21 cellular contexts compared by ENCODE assay signal in genomic region chr11:85967457-85967856, GRCh38.
DNase-seq lines count a peak whose midpoint lies in the region; ATAC-seq and TF ChIP-seq lines count a peak whose summit lies in the region.
"Had no signal": no experiment of that assay in that cellular context is flagged by ENCODE, and none has a peak within 500 bp of the region (broad histone marks: within the 10 kb centered on the region; RNA-seq: fewer than 3 reads in every experiment).

No MANE protein-coding gene starts in this region.

- H3K27me3 Mint-ChIP-seq in T-helper 2 cell treated with Interferon-gamma antibody and Interleukin-4, amounts not matched to agents 5 μg/mL and 100 μg/mL, for 36 hours (ENCODE audit: low read depth), result no peaks in the 10 kb centered on the region
- H3K27me3 Mint-ChIP-seq in WTC11 (ENCODE audit: low read depth) (no peaks in the 10 kb centered on the region), immature natural killer cell (ENCODE audit: low read depth in 3 of 3) (peaks cover 1 to 3% (median 1%) of the 10 kb centered on the region in 3 donors)
- H3K27me3 Mint-ChIP-seq: type B pancreatic cell had no signal

- DNase-seq in T-helper 2 cell treated with Interferon-gamma antibody and Interleukin-4, amounts not matched to agents 5 μg/mL and 100 μg/mL, for 36 hours (ENCODE audit: low spot score), result no peak
- no peak for DNase-seq in T-helper 2 cell
- DNase-seq in WTC11 (ENCODE audit: low spot score), result no peak
- DNase-seq in immature natural killer cell, result no peak
- no peak for DNase-seq in sciatic nerve (ENCODE audit: low spot score)
- no peak for DNase-seq in iPS-NIHi11 (ENCODE audit: low spot score)
- no peak for DNase-seq in cortex of kidney (lab: John Stamatoyannopoulos, UW)
- DNase-seq: 8988T; activated CD4-positive, alpha-beta T cell treated with anti-CD3 and anti-CD28 coated beads for 1 hour; activated CD8-positive, alpha-beta memory T cell treated with anti-CD3 and anti-CD28 coated beads, Interleukin-2, amount 50 U/mL, for 48 hours; adrenal gland; DMS53; H7; KG1; NCI-H2107; NCI-H82; PC-3; posterior cingulate gyrus; SJCRH30 had no signal

- POLR2A ChIA-PET in WTC11 (lab: Charles Lee), result no interaction called here

- peaks cover 76% of the 10 kb centered on the region for H3K36me3 Mint-ChIP-seq in T-helper 2 cell treated with Interferon-gamma antibody and Interleukin-4, amounts not matched to agents 5 μg/mL and 100 μg/mL, for 36 hours (ENCODE audit: low read depth)
- H3K36me3 Mint-ChIP-seq in WTC11 (peaks cover 33% of the 10 kb centered on the region), immature natural killer cell (peaks cover 4 to 41% (median 28%) of the 10 kb centered on the region in 3 donors)

- intact Hi-C loops in sciatic nerve (cut with DNase I), result no loop called here

- H3K4me3 Mint-ChIP-seq in T-helper 2 cell treated with Interferon-gamma antibody and Interleukin-4, amounts not matched to agents 5 μg/mL and 100 μg/mL, for 36 hours, result no peak overlapping the region
- no peak overlapping the region for H3K4me3 Mint-ChIP-seq in WTC11
- H3K4me3 Mint-ChIP-seq in immature natural killer cell, result no peak overlapping the region
- H3K4me3 Mint-ChIP-seq: type B pancreatic cell had no signal

- ATAC-seq in WTC11 (no peak; the same call in 1 of the 2 replicates), sciatic nerve (peak; percentile 64), GM18519 (IDR thresholded peaks at IDR 0.05; ENCODE audit: low FRiP score, unreplicated experiment) (no peak)
- ATAC-seq: PC-3 had no signal

- TF ChIP-seq CTCF in WTC11 (IDR thresholded peaks at IDR 0.05), result no peak

- peak overlapping the region; percentile 4 for H3K27ac Mint-ChIP-seq in T-helper 2 cell treated with Interferon-gamma antibody and Interleukin-4, amounts not matched to agents 5 μg/mL and 100 μg/mL, for 36 hours
- peak overlapping the region; percentile 71; the same call in 1 of the 2 replicates for H3K27ac Mint-ChIP-seq in WTC11
- peak overlapping the region; percentile 22 to 83 (median 64) for H3K27ac Mint-ChIP-seq in immature natural killer cell
- H3K27ac Mint-ChIP-seq: type B pancreatic cell had no signal

- no peaks in the 10 kb centered on the region for H3K9me3 Mint-ChIP-seq in T-helper 2 cell treated with Interferon-gamma antibody and Interleukin-4, amounts not matched to agents 5 μg/mL and 100 μg/mL, for 36 hours
- H3K9me3 Mint-ChIP-seq in WTC11, result no peaks in the 10 kb centered on the region
- H3K9me3 Mint-ChIP-seq in immature natural killer cell, result no peaks in the 10 kb centered on the region
- H3K9me3 Mint-ChIP-seq: type B pancreatic cell had no signal

- CTCF ChIA-PET in WTC11 (lab: Charles Lee), result interaction anchor here (1.2 kb wide), 1 partner anchor 251 kb away, joined by 4 read pairs; no protein-coding TSS in a partner anchor

- H3K4me1 Mint-ChIP-seq in T-helper 2 cell treated with Interferon-gamma antibody and Interleukin-4, amounts not matched to agents 5 μg/mL and 100 μg/mL, for 36 hours (ENCODE audit: low read depth), result peaks cover 14% of the 10 kb centered on the region
- H3K4me1 Mint-ChIP-seq in WTC11, result peaks cover 18% of the 10 kb centered on the region
- H3K4me1 Mint-ChIP-seq in immature natural killer cell, result peaks cover 31 to 66% of the 10 kb centered on the region in 2 donors

TF ChIP-seq in WTC11, 78 proteins besides CTCF, POLR2A, EP300 and RAD21 (continues in another document):
- no peak for TF ChIP-seq ZNF317 (CRISPR knock-in tag; IDR thresholded peaks at IDR 0.05; ENCODE audit: borderline replicate concordance, low read depth)
- TF ChIP-seq GTF2I (CRISPR knock-in tag; conservative IDR thresholded peaks at IDR 0.05), result no peak
- no peak for TF ChIP-seq SMAD3 (CRISPR knock-in tag; IDR thresholded peaks at IDR 0.05; ENCODE audit: borderline replicate concordance)
- TF ChIP-seq ZBTB43 (CRISPR knock-in tag; IDR thresholded peaks at IDR 0.05), result no peak
- TF ChIP-seq NR3C1 (CRISPR knock-in tag; conservative IDR thresholded peaks at IDR 0.05; ENCODE audit: low read depth), result no peak
- no peak for TF ChIP-seq OVOL2 (CRISPR knock-in tag; IDR thresholded peaks at IDR 0.05; ENCODE audit: borderline replicate concordance)
- TF ChIP-seq E2F1 (CRISPR knock-in tag; IDR thresholded peaks at IDR 0.05), result no peak
- TF ChIP-seq ZNF425 (CRISPR knock-in tag; conservative IDR thresholded peaks at IDR 0.05), result no peak
- no peak for TF ChIP-seq TEAD4 (CRISPR knock-in tag; IDR thresholded peaks at IDR 0.05)
- TF ChIP-seq ESRRA (CRISPR knock-in tag; IDR thresholded peaks at IDR 0.05; ENCODE audit: borderline replicate concordance), result no peak
- TF ChIP-seq E2F5 (CRISPR knock-in tag; IDR thresholded peaks at IDR 0.05), result no peak
- TF ChIP-seq ZNF396 (CRISPR knock-in tag; IDR thresholded peaks at IDR 0.05; ENCODE audit: borderline replicate concordance), result no peak
- no peak for TF ChIP-seq ELF4 (CRISPR knock-in tag; IDR thresholded peaks at IDR 0.05; ENCODE audit: low read depth)
- no peak for TF ChIP-seq NFATC4 (CRISPR knock-in tag; IDR thresholded peaks at IDR 0.05)
- TF ChIP-seq AFF4 (CRISPR knock-in tag; IDR thresholded peaks at IDR 0.05; ENCODE audit: borderline replicate concordance), result no peak
- no peak for TF ChIP-seq FOXK1 (CRISPR knock-in tag; IDR thresholded peaks at IDR 0.05)

Comparison
In these comparisons a context has a peak if more than half of its experiments do, and no peak if none do; other contexts are left out.
1. H3K27ac Mint-ChIP-seq: peak in every context shown above with its lines; median percentile 71 in WTC11; 64 in immature natural killer cell; 4 in T-helper 2 cell treated with Interferon-gamma antibody and Interleukin-4, amounts not matched to agents 5 μg/mL and 100 μg/mL, for 36 hours.